ENCODE assay signal across 10 cellular contexts in genomic region chr6:111591901-111592461, GRCh38. TPM values are rescaled to one million over a fixed set of nuclear protein-coding genes. Genes with fewer than 3 reads are reported as not detected.
DNase-seq lines count a peak whose midpoint lies in the region; ATAC-seq and TF ChIP-seq lines count a peak whose summit lies in the region.
"Had no signal": no experiment of that assay in that cellular context is flagged by ENCODE, and none has a peak within 500 bp of the region (broad histone marks: within the 10 kb centered on the region; RNA-seq: fewer than 3 reads in every experiment).

No MANE protein-coding gene starts in this region.

- no peaks in the 10 kb centered on the region for H3K27me3 ChIP-seq in brain microvascular endothelial cell (replicated peaks)
- no peaks in the 10 kb centered on the region for H3K27me3 ChIP-seq in liver (ENCODE audit: control insufficient read depth in 4 of 4, insufficient read depth in 4 of 4, low read length in 3 of 4)
- no peaks in the 10 kb centered on the region for H3K27me3 ChIP-seq in tibial nerve

- H3K4me3 ChIP-seq in HEK293 (ENCODE audit: low read depth, low read length), result no peak overlapping the region
- H3K4me3 ChIP-seq in brain microvascular endothelial cell (ENCODE audit: low read depth, low read length), result no peak overlapping the region
- no peak overlapping the region for H3K4me3 ChIP-seq in liver (ENCODE audit: low read depth in 1 of 3, low read length in 3 of 3)
- no peak overlapping the region for H3K4me3 ChIP-seq in tibial nerve

- H3K4me1 ChIP-seq in HEK293 (ENCODE audit: control insufficient read depth, insufficient read depth, low read length), result peaks cover 24% of the 10 kb centered on the region
- H3K4me1 ChIP-seq in liver (ENCODE audit: control insufficient read depth in 4 of 4, insufficient read depth in 4 of 4, low read length in 3 of 4), result peaks cover 4 to 22% (median 12%) of the 10 kb centered on the region in 4 donors
- H3K4me1 ChIP-seq in tibial nerve, result peaks cover 0 to 42% (median 10%) of the 10 kb centered on the region in 4 donors

- no peak for TF ChIP-seq EP300 in tibial nerve (IDR thresholded peaks at IDR 0.05)

- no peaks in the 10 kb centered on the region for H3K27me3 Mint-ChIP-seq in activated T-cell treated with anti-CD3 and anti-CD28 coated beads, Interleukin-2, amount 50 U/mL, for 24 hours
- H3K27me3 Mint-ChIP-seq: activated naive CD8-positive, alpha-beta T cell treated with anti-CD3 and anti-CD28 coated beads, Interleukin-2, amount 50 U/mL, for 24 hours had no signal

- in situ Hi-C loops in brain microvascular endothelial cell (cut with HindIII; ENCODE audit: low pct_ligation_motif_present, low sequenced_read_pairs), result no loop called here

- H3K4me3 Mint-ChIP-seq in activated T-cell treated with anti-CD3 and anti-CD28 coated beads, Interleukin-2, amount 50 U/mL, for 24 hours, result no peak overlapping the region
- H3K4me3 Mint-ChIP-seq: activated naive CD8-positive, alpha-beta T cell treated with anti-CD3 and anti-CD28 coated beads, Interleukin-2, amount 50 U/mL, for 24 hours had no signal

- H3K36me3 ChIP-seq in HEK293 (ENCODE audit: control insufficient read depth in 2 of 2, insufficient read depth in 1 of 2, low read length in 2 of 2), result peaks cover 0 to 4% of the 10 kb centered on the region in 2 experiments; a peak in 1 of 3 replicates
- no peaks in the 10 kb centered on the region for H3K36me3 ChIP-seq in brain microvascular endothelial cell (replicated peaks)
- no peaks in the 10 kb centered on the region for H3K36me3 ChIP-seq in liver (ENCODE audit: control insufficient read depth in 4 of 4, insufficient read depth in 3 of 4, low read depth in 1 of 4, low read length in 3 of 4)
- H3K36me3 ChIP-seq in tibial nerve, result peaks cover 0 to 4% (median 0%) of the 10 kb centered on the region in 3 donors

- 79% methylated on average over 4 of the region's 4 CpGs for WGBS in liver
- WGBS in tibial nerve, 2 donors, result 71 to 73% methylated on average over 4 of the region's 4 CpGs

- DNase-seq in brain microvascular endothelial cell (no peak), tibial nerve (ENCODE audit: low spot score in 2 of 2) (no peak), retina (no peak)
- DNase-seq in activated T-cell treated with anti-CD3 and anti-CD28 coated beads, Interleukin-2, amount 50 U/mL, for 24 hours, result no peak
- DNase-seq: activated CD4-positive, alpha-beta T cell treated with anti-CD3 and anti-CD28 coated beads, Interleukin-2, amount 50 U/mL, for 1 hour; activated naive CD8-positive, alpha-beta T cell treated with anti-CD3 and anti-CD28 coated beads, Interleukin-2, amount 50 U/mL, for 24 hours had no signal

- ATAC-seq in GM19397 (IDR thresholded peaks at IDR 0.05; ENCODE audit: unreplicated experiment) (no peak), HG03159 (IDR thresholded peaks at IDR 0.05; ENCODE audit: unreplicated experiment) (no peak)
- ATAC-seq: activated naive CD8-positive, alpha-beta T cell treated with anti-CD3 and anti-CD28 coated beads, Interleukin-2, amount 50 U/mL, for 24 hours had no signal

- POLR2A ChIA-PET in HEK293 (lab: Yijun Ruan, JAX), result interaction anchor here (0.6 to 1.8 kb wide), 6 partner anchors 8 to 111 kb away, joined by 3 to 11 read pairs (median 4); partner anchors contain the start of genes REV3L and TRAF3IP2

- TF ChIP-seq CTCF in HEK293 (tag by site-specific recombination; IDR thresholded peaks at IDR 0.05), result no peak
- no peak for TF ChIP-seq CTCF in brain microvascular endothelial cell (IDR thresholded peaks at IDR 0.05; ENCODE audit: low read depth, low read length, missing control alignments)
- TF ChIP-seq CTCF in liver (IDR thresholded peaks at IDR 0.05; ENCODE audit: low read depth, low read length, missing input control), result no peak
- TF ChIP-seq CTCF in tibial nerve (IDR thresholded peaks at IDR 0.05), result no peak

- TF ChIP-seq POLR2A in tibial nerve (IDR thresholded peaks at IDR 0.05), result no peak

- no peak overlapping the region for H3K9ac ChIP-seq in liver (ENCODE audit: low read depth in 1 of 2, low read length in 2 of 2)

- H3K9me3 Mint-ChIP-seq in activated T-cell treated with anti-CD3 and anti-CD28 coated beads, Interleukin-2, amount 50 U/mL, for 24 hours, result no peaks in the 10 kb centered on the region
- H3K9me3 Mint-ChIP-seq: activated naive CD8-positive, alpha-beta T cell treated with anti-CD3 and anti-CD28 coated beads, Interleukin-2, amount 50 U/mL, for 24 hours had no signal

- CTCF ChIA-PET in HEK293 (lab: Yijun Ruan, JAX), result interaction anchor here (0.9 kb wide), 1 partner anchor 278 kb away, joined by 3 read pairs; no protein-coding TSS in a partner anchor

- H3K9me3 ChIP-seq in HEK293 (ENCODE audit: control insufficient read depth, insufficient read depth, low read depth, low read length) (no peaks in the 10 kb centered on the region), liver (ENCODE audit: control insufficient read depth in 4 of 4, low read length in 3 of 4) (no peaks in the 10 kb centered on the region), tibial nerve (no peaks in the 10 kb centered on the region)

- peaks cover 67% of the 10 kb centered on the region for H3K36me3 Mint-ChIP-seq in activated T-cell treated with anti-CD3 and anti-CD28 coated beads, Interleukin-2, amount 50 U/mL, for 24 hours (ENCODE audit: low read depth)

- H3K4me1 Mint-ChIP-seq in activated T-cell treated with anti-CD3 and anti-CD28 coated beads, Interleukin-2, amount 50 U/mL, for 24 hours (ENCODE audit: low read depth), result peaks cover 30% of the 10 kb centered on the region

- no peak for TF ChIP-seq RAD21 in liver (IDR thresholded peaks at IDR 0.05)

- H3K27ac ChIP-seq in HEK293 (ENCODE audit: extremely low read depth, low read depth, low read length), result peak overlapping the region; percentile 56
- H3K27ac ChIP-seq in brain microvascular endothelial cell, result peak overlapping the region; percentile 68
- H3K27ac ChIP-seq in liver (ENCODE audit: low read depth in 1 of 2, low read length in 2 of 2), result peak overlapping the region; percentile 54 to 57
- peak overlapping the region in 3 of 4 donors; percentile 26 to 68 (median 41) for H3K27ac ChIP-seq in tibial nerve

- no peak overlapping the region for H3K27ac Mint-ChIP-seq in activated T-cell treated with anti-CD3 and anti-CD28 coated beads, Interleukin-2, amount 50 U/mL, for 24 hours
- H3K27ac Mint-ChIP-seq: activated naive CD8-positive, alpha-beta T cell treated with anti-CD3 and anti-CD28 coated beads, Interleukin-2, amount 50 U/mL, for 24 hours had no signal

TF ChIP-seq in HEK293, 187 proteins besides CTCF, POLR2A, EP300 and RAD21 (continues in another document):
- TF ChIP-seq ZSCAN5A (tag by site-specific recombination; IDR thresholded peaks at IDR 0.05) (no peak), ZNF776 (tag by site-specific recombination; IDR thresholded peaks at IDR 0.05; ENCODE audit: borderline replicate concordance) (no peak), ZNF645 (tag by site-specific recombination; IDR thresholded peaks at IDR 0.05) (no peak), ZNF239 (tag by site-specific recombination; IDR thresholded peaks at IDR 0.05) (no peak)

TF ChIP-seq in liver, 16 proteins besides CTCF, POLR2A, EP300 and RAD21 (continues in another document):
- TF ChIP-seq YY1 (IDR thresholded peaks at IDR 0.05) (no peak), EGR1 (IDR thresholded peaks at IDR 0.05; ENCODE audit: low read depth in 2 of 2) (no peak), MAX (IDR thresholded peaks at IDR 0.05) (no peak), FOXA1 (IDR thresholded peaks at IDR 0.05) (no peak), ZBTB33 (IDR thresholded peaks at IDR 0.05) (no peak), GABPA (IDR thresholded peaks at IDR 0.05 in 1 of 2, conservative IDR thresholded peaks at IDR 0.05 in 1 of 2) (no peak), TAF1 (conservative IDR thresholded peaks at IDR 0.05) (no peak), JUND (IDR thresholded peaks at IDR 0.05) (no peak), ATF3 (IDR thresholded peaks at IDR 0.05) (no peak), NR2F2 (IDR thresholded peaks at IDR 0.05) (no peak), HNF4A (conservative IDR thresholded peaks at IDR 0.05) (no peak), HNF4G (IDR thresholded peaks at IDR 0.05) (no peak), SP1 (IDR thresholded peaks at IDR 0.05) (no peak), FOXA2 (IDR thresholded peaks at IDR 0.05) (no peak)

RNA-seq across cellular contexts. Expression of gene TRAF3IP2, which starts 13.7 kb away (rescaled TPM):
- total RNA-seq in liver (1 to 10 TPM; 3.7 to 7.9 TPM), tibial nerve (10 to 100 TPM; 17.2 to 30.6 (median 19.7) TPM)
- polyA plus RNA-seq in liver, result 1 to 10 TPM; 6.1 to 6.2 TPM
